In the genomic region with DNA sequence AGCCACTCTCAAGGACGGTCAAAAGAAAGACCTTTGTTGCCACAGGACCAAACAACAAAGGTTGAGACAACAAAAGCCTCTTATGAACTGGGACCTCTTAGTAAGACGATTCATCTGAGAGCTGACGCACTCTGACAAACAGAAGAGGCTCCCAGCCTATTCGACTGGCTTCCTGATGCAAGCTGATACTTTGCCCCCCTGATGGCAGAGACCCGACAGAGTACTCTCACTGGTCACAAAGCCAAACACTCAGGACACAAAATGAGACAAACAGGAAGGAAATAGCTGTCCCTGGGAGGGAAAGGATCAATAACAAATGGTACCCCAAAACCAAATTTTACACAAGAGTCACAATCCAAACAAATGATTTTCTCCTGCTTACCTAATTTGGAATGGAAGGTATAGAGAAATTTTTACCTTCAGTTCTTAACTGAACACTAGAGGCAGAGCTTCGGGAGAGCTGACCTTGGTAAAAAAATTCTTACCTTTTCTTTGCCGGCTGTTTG, we compare ENCODE assay signal across 1 cellular context.
TF ChIP-seq lines count a peak whose summit lies in the region.

No MANE protein-coding gene starts in this region.

TF ChIP-seq in HepG2, 621 proteins besides CTCF, POLR2A, EP300 and RAD21 (continued from another document and continues in another):
- TF ChIP-seq ZNF883 (CRISPR knock-in tag; IDR thresholded peaks at IDR 0.05; ENCODE audit: not compliant biosample characterization) (no peak), ASH2L (IDR thresholded peaks at IDR 0.05; ENCODE audit: insufficient read length, low read depth, low read length) (peak; percentile 55), ZNF234 (CRISPR knock-in tag; conservative IDR thresholded peaks at IDR 0.05) (no peak), NFYB (CRISPR knock-in tag; IDR thresholded peaks at IDR 0.05) (no peak), TBX3 (IDR thresholded peaks at IDR 0.05; ENCODE audit: borderline replicate concordance) (no peak), ZNF644 (CRISPR knock-in tag; IDR thresholded peaks at IDR 0.05; ENCODE audit: low read depth) (peak; percentile 88), STAG1 (CRISPR knock-in tag; IDR thresholded peaks at IDR 0.05) (peak; percentile 9; the same call in 1 of the 2 replicates), DR1 (CRISPR knock-in tag; IDR thresholded peaks at IDR 0.05) (no peak), IKZF4 (CRISPR knock-in tag; IDR thresholded peaks at IDR 0.05; ENCODE audit: borderline replicate concordance, low read depth, not compliant biosample characterization) (no peak), HMGXB4 (CRISPR knock-in tag; IDR thresholded peaks at IDR 0.05; ENCODE audit: borderline replicate concordance in 1 of 2, low read depth in 1 of 2) (0 out of 4 replicates have a peak, but pooled peaks of 1 of the 2 experiments have one; percentile 40), NR2F6 (IDR thresholded peaks at IDR 0.05) (no peak), NR2F6 (CRISPR knock-in tag; IDR thresholded peaks at IDR 0.05) (peak; percentile 31; the same call in 1 of the 2 replicates), SMC3 (IDR thresholded peaks at IDR 0.05; ENCODE audit: low read length) (0 out of 2 replicates have a peak, but pooled peaks have one; percentile 15), PHF21A (CRISPR knock-in tag; IDR thresholded peaks at IDR 0.05) (peak; percentile 70), MEIS1 (CRISPR knock-in tag; IDR thresholded peaks at IDR 0.05; ENCODE audit: borderline replicate concordance) (0 out of 2 replicates have a peak, but pooled peaks have one; percentile 77), ZNF331 (CRISPR knock-in tag; IDR thresholded peaks at IDR 0.05) (peak; percentile 94), DPF2 (CRISPR knock-in tag; IDR thresholded peaks at IDR 0.05; ENCODE audit: borderline replicate concordance, low read depth) (peak; percentile 31; the same call in 1 of the 2 replicates), SPEN (CRISPR knock-in tag; IDR thresholded peaks at IDR 0.05; ENCODE audit: low read depth) (no peak), ZKSCAN8 (CRISPR knock-in tag; IDR thresholded peaks at IDR 0.05; ENCODE audit: borderline replicate concordance) (peak; percentile 43; the same call in 1 of the 2 replicates), POLR2G (IDR thresholded peaks at IDR 0.05; ENCODE audit: low read depth, low read length) (peak; percentile 61), SALL2 (CRISPR knock-in tag; IDR thresholded peaks at IDR 0.05) (no peak), SOX6 (IDR thresholded peaks at IDR 0.05) (no peak), SOX6 (CRISPR knock-in tag; IDR thresholded peaks at IDR 0.05) (peak; percentile 92), SIX1 (CRISPR knock-in tag; IDR thresholded peaks at IDR 0.05; ENCODE audit: borderline replicate concordance) (peak; percentile 70; the same call in 1 of the 2 replicates), BRCA1 (CRISPR knock-in tag; IDR thresholded peaks at IDR 0.05) (no peak), FOSL1 (CRISPR knock-in tag; IDR thresholded peaks at IDR 0.05; ENCODE audit: borderline replicate concordance) (no peak), FOSL2 (CRISPR knock-in tag; IDR thresholded peaks at IDR 0.05) (peak; percentile 69), FOXP1 (IDR thresholded peaks at IDR 0.05) (0 out of 2 replicates have a peak, but pooled peaks have one; percentile 24), FOXP1 (CRISPR knock-in tag; IDR thresholded peaks at IDR 0.05) (peak; percentile 82), MTF1 (CRISPR knock-in tag; IDR thresholded peaks at IDR 0.05) (no peak), SSRP1 (CRISPR knock-in tag; IDR thresholded peaks at IDR 0.05) (no peak), GATAD2A (CRISPR knock-in tag; IDR thresholded peaks at IDR 0.05) (peak; percentile 84), HMGXB3 (CRISPR knock-in tag; IDR thresholded peaks at IDR 0.05; ENCODE audit: borderline replicate concordance) (peak; percentile 31; the same call in 1 of the 2 replicates), ZSCAN20 (CRISPR knock-in tag; IDR thresholded peaks at IDR 0.05; ENCODE audit: borderline replicate concordance) (no peak), ZSCAN29 (CRISPR knock-in tag; conservative IDR thresholded peaks at IDR 0.05) (peak; percentile 78; the same call in 1 of the 2 replicates), NCOA2 (CRISPR knock-in tag; IDR thresholded peaks at IDR 0.05) (peak; percentile 42; the same call in 1 of the 2 replicates), ONECUT2 (CRISPR knock-in tag; IDR thresholded peaks at IDR 0.05) (peak; percentile 51; the same call in 1 of the 2 replicates), ZNF670 (CRISPR knock-in tag; IDR thresholded peaks at IDR 0.05; ENCODE audit: borderline replicate concordance) (0 out of 2 replicates have a peak, but pooled peaks have one; percentile 76), NFKBIZ (CRISPR knock-in tag; IDR thresholded peaks at IDR 0.05) (0 out of 2 replicates have a peak, but pooled peaks have one; percentile 14), IRF2 (CRISPR knock-in tag; IDR thresholded peaks at IDR 0.05) (peak; percentile 72; the same call in 1 of the 2 replicates), ZNF136 (CRISPR knock-in tag; IDR thresholded peaks at IDR 0.05; ENCODE audit: low read depth) (peak; percentile 44; the same call in 1 of the 2 replicates), ZSCAN30 (CRISPR knock-in tag; IDR thresholded peaks at IDR 0.05) (no peak), HMG20A (CRISPR knock-in tag; IDR thresholded peaks at IDR 0.05; ENCODE audit: borderline replicate concordance) (peak; percentile 55; the same call in 1 of the 2 replicates), ZNF251 (CRISPR knock-in tag; IDR thresholded peaks at IDR 0.05) (no peak), ZNF792 (CRISPR knock-in tag; IDR thresholded peaks at IDR 0.05) (peak; percentile 69; the same call in 1 of the 2 replicates)
- TF ChIP-seq, protein P1, sequence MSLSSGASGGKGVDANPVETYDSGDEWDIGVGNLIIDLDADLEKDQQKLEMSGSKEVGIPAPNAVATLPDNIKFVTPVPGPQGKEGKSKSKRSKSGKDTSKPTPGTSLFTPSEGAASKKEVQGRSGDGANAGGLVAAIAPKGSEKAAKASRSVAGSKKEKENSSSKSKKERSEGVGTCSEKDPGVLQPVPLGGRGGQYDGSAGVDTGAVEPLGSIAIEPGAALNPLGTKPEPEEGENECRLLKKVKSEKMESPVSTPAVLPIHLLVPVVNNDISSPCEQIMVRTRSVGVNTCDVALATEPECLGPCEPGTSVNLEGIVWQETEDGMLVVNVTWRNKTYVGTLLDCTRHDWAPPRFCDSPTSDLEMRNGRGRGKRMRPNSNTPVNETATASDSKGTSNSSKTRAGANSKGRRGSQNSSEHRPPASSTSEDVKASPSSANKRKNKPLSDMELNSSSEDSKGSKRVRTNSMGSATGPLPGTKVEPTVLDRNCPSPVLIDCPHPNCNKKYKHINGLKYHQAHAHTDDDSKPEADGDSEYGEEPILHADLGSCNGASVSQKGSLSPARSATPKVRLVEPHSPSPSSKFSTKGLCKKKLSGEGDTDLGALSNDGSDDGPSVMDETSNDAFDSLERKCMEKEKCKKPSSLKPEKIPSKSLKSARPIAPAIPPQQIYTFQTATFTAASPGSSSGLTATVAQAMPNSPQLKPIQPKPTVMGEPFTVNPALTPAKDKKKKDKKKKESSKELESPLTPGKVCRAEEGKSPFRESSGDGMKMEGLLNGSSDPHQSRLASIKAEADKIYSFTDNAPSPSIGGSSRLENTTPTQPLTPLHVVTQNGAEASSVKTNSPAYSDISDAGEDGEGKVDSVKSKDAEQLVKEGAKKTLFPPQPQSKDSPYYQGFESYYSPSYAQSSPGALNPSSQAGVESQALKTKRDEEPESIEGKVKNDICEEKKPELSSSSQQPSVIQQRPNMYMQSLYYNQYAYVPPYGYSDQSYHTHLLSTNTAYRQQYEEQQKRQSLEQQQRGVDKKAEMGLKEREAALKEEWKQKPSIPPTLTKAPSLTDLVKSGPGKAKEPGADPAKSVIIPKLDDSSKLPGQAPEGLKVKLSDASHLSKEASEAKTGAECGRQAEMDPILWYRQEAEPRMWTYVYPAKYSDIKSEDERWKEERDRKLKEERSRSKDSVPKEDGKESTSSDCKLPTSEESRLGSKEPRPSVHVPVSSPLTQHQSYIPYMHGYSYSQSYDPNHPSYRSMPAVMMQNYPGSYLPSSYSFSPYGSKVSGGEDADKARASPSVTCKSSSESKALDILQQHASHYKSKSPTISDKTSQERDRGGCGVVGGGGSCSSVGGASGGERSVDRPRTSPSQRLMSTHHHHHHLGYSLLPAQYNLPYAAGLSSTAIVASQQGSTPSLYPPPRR (CRISPR knock-in tag; IDR thresholded peaks at IDR 0.05; ENCODE audit: borderline replicate concordance), result peak; percentile 50; the same call in 1 of the 2 replicates
- TF ChIP-seq, protein P2, sequence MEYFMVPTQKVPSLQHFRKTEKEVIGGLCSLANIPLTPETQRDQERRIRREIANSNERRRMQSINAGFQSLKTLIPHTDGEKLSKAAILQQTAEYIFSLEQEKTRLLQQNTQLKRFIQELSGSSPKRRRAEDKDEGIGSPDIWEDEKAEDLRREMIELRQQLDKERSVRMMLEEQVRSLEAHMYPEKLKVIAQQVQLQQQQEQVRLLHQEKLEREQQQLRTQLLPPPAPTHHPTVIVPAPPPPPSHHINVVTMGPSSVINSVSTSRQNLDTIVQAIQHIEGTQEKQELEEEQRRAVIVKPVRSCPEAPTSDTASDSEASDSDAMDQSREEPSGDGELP (IDR thresholded peaks at IDR 0.05; ENCODE audit: borderline replicate concordance, low read depth), result peak; percentile 31; the same call in 1 of the 2 replicates
- TF ChIP-seq, protein P3, sequence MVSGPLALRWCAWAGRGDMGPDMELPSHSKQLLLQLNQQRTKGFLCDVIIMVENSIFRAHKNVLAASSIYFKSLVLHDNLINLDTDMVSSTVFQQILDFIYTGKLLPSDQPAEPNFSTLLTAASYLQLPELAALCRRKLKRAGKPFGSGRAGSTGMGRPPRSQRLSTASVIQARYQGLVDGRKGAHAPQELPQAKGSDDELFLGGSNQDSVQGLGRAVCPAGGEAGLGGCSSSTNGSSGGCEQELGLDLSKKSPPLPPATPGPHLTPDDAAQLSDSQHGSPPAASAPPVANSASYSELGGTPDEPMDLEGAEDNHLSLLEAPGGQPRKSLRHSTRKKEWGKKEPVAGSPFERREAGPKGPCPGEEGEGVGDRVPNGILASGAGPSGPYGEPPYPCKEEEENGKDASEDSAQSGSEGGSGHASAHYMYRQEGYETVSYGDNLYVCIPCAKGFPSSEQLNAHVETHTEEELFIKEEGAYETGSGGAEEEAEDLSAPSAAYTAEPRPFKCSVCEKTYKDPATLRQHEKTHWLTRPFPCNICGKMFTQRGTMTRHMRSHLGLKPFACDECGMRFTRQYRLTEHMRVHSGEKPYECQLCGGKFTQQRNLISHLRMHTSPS (CRISPR knock-in tag; IDR thresholded peaks at IDR 0.05; ENCODE audit: low read depth), result no peak
- TF ChIP-seq, protein P4, sequence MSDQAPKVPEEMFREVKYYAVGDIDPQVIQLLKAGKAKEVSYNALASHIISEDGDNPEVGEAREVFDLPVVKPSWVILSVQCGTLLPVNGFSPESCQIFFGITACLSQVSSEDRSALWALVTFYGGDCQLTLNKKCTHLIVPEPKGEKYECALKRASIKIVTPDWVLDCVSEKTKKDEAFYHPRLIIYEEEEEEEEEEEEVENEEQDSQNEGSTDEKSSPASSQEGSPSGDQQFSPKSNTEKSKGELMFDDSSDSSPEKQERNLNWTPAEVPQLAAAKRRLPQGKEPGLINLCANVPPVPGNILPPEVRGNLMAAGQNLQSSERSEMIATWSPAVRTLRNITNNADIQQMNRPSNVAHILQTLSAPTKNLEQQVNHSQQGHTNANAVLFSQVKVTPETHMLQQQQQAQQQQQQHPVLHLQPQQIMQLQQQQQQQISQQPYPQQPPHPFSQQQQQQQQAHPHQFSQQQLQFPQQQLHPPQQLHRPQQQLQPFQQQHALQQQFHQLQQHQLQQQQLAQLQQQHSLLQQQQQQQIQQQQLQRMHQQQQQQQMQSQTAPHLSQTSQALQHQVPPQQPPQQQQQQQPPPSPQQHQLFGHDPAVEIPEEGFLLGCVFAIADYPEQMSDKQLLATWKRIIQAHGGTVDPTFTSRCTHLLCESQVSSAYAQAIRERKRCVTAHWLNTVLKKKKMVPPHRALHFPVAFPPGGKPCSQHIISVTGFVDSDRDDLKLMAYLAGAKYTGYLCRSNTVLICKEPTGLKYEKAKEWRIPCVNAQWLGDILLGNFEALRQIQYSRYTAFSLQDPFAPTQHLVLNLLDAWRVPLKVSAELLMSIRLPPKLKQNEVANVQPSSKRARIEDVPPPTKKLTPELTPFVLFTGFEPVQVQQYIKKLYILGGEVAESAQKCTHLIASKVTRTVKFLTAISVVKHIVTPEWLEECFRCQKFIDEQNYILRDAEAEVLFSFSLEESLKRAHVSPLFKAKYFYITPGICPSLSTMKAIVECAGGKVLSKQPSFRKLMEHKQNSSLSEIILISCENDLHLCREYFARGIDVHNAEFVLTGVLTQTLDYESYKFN (CRISPR knock-in tag; conservative IDR thresholded peaks at IDR 0.05), result peak; percentile 86
